Comparison of ENCODE assay signal across 2 cellular contexts in genomic region chr1:156895408-156895874, GRCh38.
TF ChIP-seq lines count a peak whose summit lies in the region.

No MANE protein-coding gene starts in this region.

TF ChIP-seq in SK-N-SH, 30 proteins besides CTCF, POLR2A, EP300 and RAD21 (continued from another document):
- TF ChIP-seq MAX (IDR thresholded peaks at IDR 0.05; ENCODE audit: low read depth), result no peak

TF ChIP-seq in SK-N-SH treated with all-trans-retinoic acid at 6 μM for 48 hours, 23 proteins besides CTCF, POLR2A, EP300 and RAD21 (continued from another document):
- no peak for TF ChIP-seq PATZ1 (CRISPR knock-in tag; IDR thresholded peaks at IDR 0.05; ENCODE audit: borderline replicate concordance)
- no peak for TF ChIP-seq ESRRG (CRISPR knock-in tag; IDR thresholded peaks at IDR 0.05)
- no peak for TF ChIP-seq ZFP3 (CRISPR knock-in tag; IDR thresholded peaks at IDR 0.05)
- TF ChIP-seq CSRNP3 (CRISPR knock-in tag; IDR thresholded peaks at IDR 0.05), result no peak
